Comparison of ENCODE assay signal across 8 cellular contexts in genomic region chr1:173669491-173669941, GRCh38. TPM values are rescaled to one million over a fixed set of nuclear protein-coding genes. Genes with fewer than 3 reads are reported as not detected.
DNase-seq lines count a peak whose midpoint lies in the region; ATAC-seq, FAIRE-seq and TF ChIP-seq lines count a peak whose summit lies in the region.

Gene ANKRD45, minus strand, starts transcription at chr1:173669851. Its CDS starts 10,433 bp downstream, at chr1:173659418.

- FAIRE-seq in D721Med (lab: Jason Lieb, UNC), result no peak

- no peak within 1 kb of the TSS for H2BK120ac ChIP-seq in trophoblast cell (ENCODE audit: insufficient read depth, low read length, poor library complexity)

- peaks cover 5% of the 10 kb centered on the region for H3K27me3 Mint-ChIP-seq in HFFc6 (ENCODE audit: insufficient read depth)
- H3K27me3 Mint-ChIP-seq in activated T-cell treated with anti-CD3 and anti-CD28 coated beads, Interleukin-2, amount 50 U/mL, for 4 hours (ENCODE audit: low read depth), result peaks cover 29% of the 10 kb centered on the region

- no peak within 1 kb of the TSS for H3K23ac ChIP-seq in trophoblast cell (ENCODE audit: low read length)

- H3K4me1 Mint-ChIP-seq in HFFc6 (ENCODE audit: low read depth), result peaks cover 14% of the 10 kb centered on the region
- H3K4me1 Mint-ChIP-seq in activated T-cell treated with anti-CD3 and anti-CD28 coated beads, Interleukin-2, amount 50 U/mL, for 4 hours (ENCODE audit: low read depth), result peaks cover 5% of the 10 kb centered on the region

- H3K9me3 Mint-ChIP-seq in HFFc6, result no peaks in the 10 kb centered on the region
- no peaks in the 10 kb centered on the region for H3K9me3 Mint-ChIP-seq in activated T-cell treated with anti-CD3 and anti-CD28 coated beads, Interleukin-2, amount 50 U/mL, for 4 hours

- peak within 1 kb of the TSS; percentile 72 for H3K9ac ChIP-seq in trophoblast cell (ENCODE audit: low read length)

- no peaks in the 10 kb centered on the region for H3K36me3 ChIP-seq in trophoblast cell (ENCODE audit: control insufficient read depth in 1 of 2, insufficient read depth in 2 of 2, low read length in 2 of 2)

- no peak within 1 kb of the TSS for H3K27ac ChIP-seq in AG04450 (ENCODE audit: low read depth, low read length)
- no peak within 1 kb of the TSS for H3K27ac ChIP-seq in trophoblast cell (ENCODE audit: low read depth, low read length)

- H3K14ac ChIP-seq in trophoblast cell (ENCODE audit: low read length), result no peak within 1 kb of the TSS

- no peak within 1 kb of the TSS for H2AK5ac ChIP-seq in trophoblast cell (ENCODE audit: low read length)

- H3K18ac ChIP-seq in trophoblast cell (ENCODE audit: low read length), result no peak within 1 kb of the TSS

- intact Hi-C loops in head of caudate nucleus (cut with DNase I), result no loop called here

- H3K4me2 ChIP-seq in trophoblast cell (ENCODE audit: low read length), result peak within 1 kb of the TSS; percentile 100

- H3K4ac ChIP-seq in trophoblast cell (ENCODE audit: low read depth, low read length), result no peak within 1 kb of the TSS

- no peak within 1 kb of the TSS for H2BK12ac ChIP-seq in trophoblast cell (ENCODE audit: low read length)

- peak; percentile 48 to 54 for ATAC-seq in activated T-cell treated with anti-CD3 and anti-CD28 coated beads, Interleukin-2, amount 50 U/mL, for 4 hours
- no peak for ATAC-seq in GM18519 (IDR thresholded peaks at IDR 0.05; ENCODE audit: low FRiP score, unreplicated experiment)

- H3K27me3 ChIP-seq in AG04450 (ENCODE audit: control insufficient read depth, insufficient read depth, low read length) (peaks cover 10% of the 10 kb centered on the region), trophoblast cell (ENCODE audit: insufficient read depth, low read length) (peaks cover 4% of the 10 kb centered on the region)

- H3K9me3 ChIP-seq in AG04450 (ENCODE audit: control insufficient read depth, insufficient read depth, low read length), result no peaks in the 10 kb centered on the region; the same call in 1 of the 2 replicates
- H3K9me3 ChIP-seq in trophoblast cell (ENCODE audit: insufficient read depth, low read depth, low read length), result peaks cover 2% of the 10 kb centered on the region

- H3K27ac Mint-ChIP-seq in HFFc6, result peak within 1 kb of the TSS; percentile 29; the same call in 1 of the 2 replicates

- POLR2A ChIA-PET in AG04450 (lab: Yijun Ruan, JAX), result interaction anchor here (0.6 kb wide), 1 partner anchor 45 kb away, joined by 3 read pairs; the partner anchor contains the start of gene KLHL20

- no peaks in the 10 kb centered on the region for H3K79me1 ChIP-seq in trophoblast cell (ENCODE audit: low read length)

- CTCF ChIA-PET in AG04450 (lab: Charles Lee), result interaction anchor here (0.6 kb wide), 1 partner anchor 1647 kb away, joined by 3 read pairs; no protein-coding TSS in a partner anchor

- no CpG with 5 or more reads among the region's 33 CpGs for WGBS in trophoblast cell (ENCODE audit: extremely low coverage, insufficient coverage, insufficient read length)

- no peaks in the 10 kb centered on the region for H3K36me3 Mint-ChIP-seq in HFFc6 (ENCODE audit: low read depth)
- H3K36me3 Mint-ChIP-seq in activated T-cell treated with anti-CD3 and anti-CD28 coated beads, Interleukin-2, amount 50 U/mL, for 4 hours (ENCODE audit: insufficient read depth), result no peaks in the 10 kb centered on the region

- no peak within 1 kb of the TSS for H4K91ac ChIP-seq in trophoblast cell (ENCODE audit: low read depth, low read length)

- H3K4me1 ChIP-seq in trophoblast cell (ENCODE audit: control insufficient read depth in 1 of 2, insufficient read depth in 2 of 2, low read length in 2 of 2), result peaks cover 5% of the 10 kb centered on the region in 2 experiments

- TF ChIP-seq CTCF in AG04450 (IDR thresholded peaks at IDR 0.05; ENCODE audit: low read depth, low read length) (no peak), HFFc6 (IDR thresholded peaks at IDR 0.05) (no peak), D721Med (IDR thresholded peaks at IDR 0.05; ENCODE audit: insufficient read depth, missing control alignments) (no peak)

- DNase-seq in AG04450 (ENCODE audit: low read depth, low spot score), result no peak
- no peak for DNase-seq in HFFc6
- DNase-seq in activated T-cell treated with anti-CD3 and anti-CD28 coated beads, Interleukin-2, amount 50 U/mL, for 4 hours, result no peak
- DNase-seq in head of caudate nucleus, result peak; percentile 25 to 90 (median 78)
- DNase-seq in trophoblast cell, result peak in 1 of 2 donors; percentile 36
- DNase-seq in D721Med (ENCODE audit: insufficient read length, low spot score), result no peak
- DNase-seq in NCI-H2029 treated with DMSO at 0.1 percent for 48 hours (lab: John Stamatoyannopoulos, UW), result no peak

- no peak within 1 kb of the TSS for H4K12ac ChIP-seq in trophoblast cell (ENCODE audit: low read depth, low read length)

- H4K8ac ChIP-seq in trophoblast cell (ENCODE audit: low read depth, low read length), result no peak within 1 kb of the TSS

- H3K79me2 ChIP-seq in trophoblast cell (ENCODE audit: control insufficient read depth, insufficient read depth, low read length, poor library complexity), result no peaks in the 10 kb centered on the region

- peak within 1 kb of the TSS; percentile 44 for H3K4me3 Mint-ChIP-seq in HFFc6
- no peak within 1 kb of the TSS for H3K4me3 Mint-ChIP-seq in activated T-cell treated with anti-CD3 and anti-CD28 coated beads, Interleukin-2, amount 50 U/mL, for 4 hours

- peak within 1 kb of the TSS; percentile 86 for H2AFZ ChIP-seq in trophoblast cell (ENCODE audit: insufficient read depth, low read length, poor library complexity)

- H2BK5ac ChIP-seq in trophoblast cell (ENCODE audit: low read depth, low read length, poor library complexity), result no peak within 1 kb of the TSS

- H3K4me3 ChIP-seq in AG04450 (ENCODE audit: low read depth, low read length) (peak within 1 kb of the TSS; percentile 59), trophoblast cell (ENCODE audit: low read depth, low read length) (peak within 1 kb of the TSS; percentile 80)

RNA-seq across cellular contexts. Expression of gene ANKRD45, which starts in this region (rescaled TPM):
- 0.17 and 0.29 TPM in 2 replicates for polyA plus RNA-seq in AG04450 (2011; rRNA removed)
- polyA minus RNA-seq in AG04450 (2011; rRNA and poly(A)+ RNA removed), result 0.23 TPM in 1 of 2 replicates, not detected in the other
- under 1 TPM in 3 of 6 experiments, not detected in 3; 0.11 to 0.31 (median 0.17) TPM for total RNA-seq in HFFc6 (2021; fragmentation: NEBNext Ultra II Directional; extraction: Animal tissue kit (Norgen Biotek cat#: 25700))
- not detected for total RNA-seq in activated T-cell treated with anti-CD3 and anti-CD28 coated beads, Interleukin-2, amount 50 U/mL, for 4 hours
- 0.10 and 0.12 TPM in 2 replicates for polyA plus RNA-seq in trophoblast cell (2013)

Comparison
In these comparisons a context has a peak if more than half of its experiments do, and no peak if none do; other contexts are left out.
1. Peak in ATAC-seq in activated T-cell treated with anti-CD3 and anti-CD28 coated beads, Interleukin-2, amount 50 U/mL, for 4 hours; RNA of the gene not detected or under 1 TPM.
2. DNase-seq: peak in head of caudate nucleus (42 of 42); none in AG04450 (single experiment), HFFc6 (single experiment), activated T-cell treated with anti-CD3 and anti-CD28 coated beads, Interleukin-2, amount 50 U/mL, for 4 hours (single experiment), D721Med (single experiment) and NCI-H2029 treated with DMSO at 0.1 percent for 48 hours (single experiment).